In the genomic region with DNA sequence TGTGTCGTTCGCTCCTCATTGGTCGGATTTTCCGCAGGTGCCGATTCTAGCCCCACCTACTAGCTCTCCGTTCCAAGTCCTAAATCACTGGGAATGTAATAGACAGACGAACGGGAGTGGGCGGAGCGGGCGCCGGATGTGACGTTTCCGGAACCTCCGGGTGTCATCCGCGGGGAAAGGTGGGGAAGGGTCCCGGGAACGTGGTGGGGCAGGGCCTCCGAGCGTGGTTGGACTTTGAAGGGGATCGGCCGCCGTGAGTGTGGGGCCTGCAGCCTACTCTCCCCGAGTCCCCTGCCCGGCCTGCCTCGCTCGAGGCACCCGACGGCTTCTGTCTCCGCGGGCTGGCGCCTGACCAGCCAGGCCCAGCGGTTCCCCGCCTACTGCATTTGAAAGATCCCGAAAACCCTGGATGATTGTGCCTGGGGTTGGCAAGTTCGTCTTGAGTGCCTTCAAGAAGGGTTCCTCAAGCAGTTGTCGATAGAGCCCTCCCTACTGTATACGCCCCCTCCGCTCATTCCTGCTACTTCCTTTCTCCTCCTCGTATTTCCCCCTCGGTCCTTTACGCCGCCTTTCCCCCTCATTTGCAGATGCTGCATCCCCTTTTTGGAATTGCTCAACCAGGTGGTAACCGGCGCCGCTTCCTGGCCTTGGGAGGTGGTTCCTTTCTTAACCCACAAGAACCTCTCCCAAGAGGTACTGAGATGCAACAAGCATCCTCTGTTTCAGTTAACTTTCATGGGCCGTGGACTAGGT, we compare ENCODE assay signal across 8 cellular contexts. TPM values are rescaled to one million over a fixed set of nuclear protein-coding genes. Genes with fewer than 3 reads are reported as not detected.
DNase-seq lines count a peak whose midpoint lies in the region; ATAC-seq and TF ChIP-seq lines count a peak whose summit lies in the region.

A gene (plus strand): TSS at position 144 of the 753 bp plus-strand sequence. CDS start 1,896 bp downstream, outside the sequence.

- no peak within 1 kb of the TSS for H2BK12ac ChIP-seq in H9 (ENCODE audit: insufficient read length, low read depth, low read length)

- 0 out of 2 replicates have a peak within 1 kb of the TSS, but pooled peaks have one; percentile 19 for H2BK15ac ChIP-seq in H9 (ENCODE audit: low read depth, low read length)

- no peaks in the 10 kb centered on the region for H3K4me1 ChIP-seq in H9 (ENCODE audit: insufficient read depth, low read length)

- H3T11ph ChIP-seq in H9 (ENCODE audit: low read length), result no peak within 1 kb of the TSS

- peak within 1 kb of the TSS; percentile 94 for H3K9ac ChIP-seq in H9 (ENCODE audit: extremely low read depth, insufficient read length, low read length)

- WGBS in H9 (ENCODE audit: extremely low coverage, insufficient read length, low lambda C conversion rate), result no CpG with 5 or more reads among the region's 48 CpGs

- H4K5ac ChIP-seq in H9 (ENCODE audit: insufficient read length, low read depth, low read length), result peak within 1 kb of the TSS; percentile 94

- no peak within 1 kb of the TSS for H3K23ac ChIP-seq in H9 (ENCODE audit: insufficient read length, low read depth, low read length)

- DNase-seq in ELR (ENCODE audit: low read depth) (peak; percentile 98), H9 (peak; percentile 96), MG63 (peak; percentile 94), SHP77 treated with DMSO at 0.1 percent for 48 hours (lab: John Stamatoyannopoulos, UW) (peak; percentile 79), fibroblast of pulmonary artery (ENCODE audit: low read depth) (peak; percentile 97)
- peak; percentile 95 for DNase-seq in activated effector memory CD4-positive, alpha-beta T cell treated with anti-CD3 and anti-CD28 coated beads, Interleukin-2, amount 50 U/mL, for 16 hours
- DNase-seq in natural killer cell treated with Interleukin-12 subunit alpha and Interleukin-12 subunit beta and Interleukin-15 and Interleukin-18, amount 100 ng/mL, for 72 hours (ENCODE audit: low spot score), result peak; percentile 93
- peak; percentile 92 for DNase-seq in stimulated activated naive CD8-positive, alpha-beta T cell treated with anti-CD3 and anti-CD28 coated beads, Interleukin-15, Interleukin-2, amounts not matched to agents 100 U/mL and 50 U/mL, for 24 hours

- H3K4me1 Mint-ChIP-seq in H9, result peaks cover 15 to 26% of the 10 kb centered on the region in 2 experiments
- H3K4me1 Mint-ChIP-seq in natural killer cell treated with Interleukin-12 subunit alpha and Interleukin-12 subunit beta and Interleukin-15 and Interleukin-18, amount 100 ng/mL, for 72 hours (ENCODE audit: low read depth in 2 of 2), result peaks cover 64 to 66% of the 10 kb centered on the region in 2 donors

- peaks cover 3% of the 10 kb centered on the region for H3K79me1 ChIP-seq in H9 (ENCODE audit: insufficient read depth, low read depth, low read length, poor library complexity, severe bottlenecking)

- H3K9me3 ChIP-seq in H9 (ENCODE audit: control insufficient read depth, low read depth, low read length) (no peaks in the 10 kb centered on the region), MG63 (no peaks in the 10 kb centered on the region)

- H3K4me2 ChIP-seq in H9 (ENCODE audit: insufficient read depth, insufficient read length, low read length), result peak within 1 kb of the TSS; percentile 99

- H2AK5ac ChIP-seq in H9 (ENCODE audit: insufficient read length, low read length), result no peak within 1 kb of the TSS

- H3K56ac ChIP-seq in H9 (ENCODE audit: insufficient read length, low read depth, low read length), result no peak within 1 kb of the TSS

- H3K27me3 ChIP-seq in H9 (ENCODE audit: insufficient read depth, low read length) (no peaks in the 10 kb centered on the region), MG63 (no peaks in the 10 kb centered on the region)

- peak within 1 kb of the TSS; percentile 85 for H3K27ac ChIP-seq in H9 (ENCODE audit: insufficient read length, low read depth, low read length)

- no peak for TF ChIP-seq CTCF in H9 (conservative IDR thresholded peaks at IDR 0.05)
- no peak for TF ChIP-seq CTCF in fibroblast of pulmonary artery (IDR thresholded peaks at IDR 0.05; ENCODE audit: low read length, missing control alignments)

- H3K79me2 ChIP-seq in H9 (ENCODE audit: insufficient read depth, low read length), result peaks cover 5% of the 10 kb centered on the region; the same call in 1 of the 2 replicates

- H3K4ac ChIP-seq in H9 (ENCODE audit: low read depth, low read length), result no peak within 1 kb of the TSS

- peaks cover 17% of the 10 kb centered on the region for H3K36me3 ChIP-seq in MG63

- peaks cover 6% of the 10 kb centered on the region for H3K23me2 ChIP-seq in H9 (ENCODE audit: insufficient read length, low read depth, low read length, poor library complexity, severe bottlenecking)

- H3K27me3 Mint-ChIP-seq in H9 (ENCODE audit: low read depth), result peaks cover 24% of the 10 kb centered on the region
- H3K27me3 Mint-ChIP-seq in natural killer cell treated with Interleukin-12 subunit alpha and Interleukin-12 subunit beta and Interleukin-15 and Interleukin-18, amount 100 ng/mL, for 72 hours, result no peaks in the 10 kb centered on the region

- ATAC-seq in natural killer cell treated with Interleukin-12 subunit alpha and Interleukin-12 subunit beta and Interleukin-15 and Interleukin-18, amount 100 ng/mL, for 72 hours, result peak; percentile 79 to 84
- ATAC-seq in stimulated activated naive CD8-positive, alpha-beta T cell treated with anti-CD3 and anti-CD28 coated beads, Interleukin-15, Interleukin-2, amounts not matched to agents 100 U/mL and 50 U/mL, for 24 hours, result peak; percentile 81

- H3K4me3 ChIP-seq in MG63 (peak within 1 kb of the TSS; percentile 87), fibroblast of pulmonary artery (replicated peaks; ENCODE audit: low read depth, low read length) (peak within 1 kb of the TSS; percentile 89)

- H3K18ac ChIP-seq in H9 (ENCODE audit: insufficient read length, low read depth, low read length), result peak within 1 kb of the TSS; percentile 68

- H2AFZ ChIP-seq in H9 (ENCODE audit: low read length), result peak within 1 kb of the TSS; percentile 100

- no peak within 1 kb of the TSS for H4K91ac ChIP-seq in H9 (ENCODE audit: insufficient read length, low read depth, low read length)

- H3K14ac ChIP-seq in H9 (ENCODE audit: insufficient read depth, low read length), result peak within 1 kb of the TSS; percentile 98

- H3K27ac Mint-ChIP-seq in H9, result peak within 1 kb of the TSS; percentile 52 to 94 (median 75)
- peak within 1 kb of the TSS; percentile 96 to 98 for H3K27ac Mint-ChIP-seq in natural killer cell treated with Interleukin-12 subunit alpha and Interleukin-12 subunit beta and Interleukin-15 and Interleukin-18, amount 100 ng/mL, for 72 hours

- peak within 1 kb of the TSS; percentile 2 for H2BK5ac ChIP-seq in H9 (ENCODE audit: insufficient read length, low read length)

- H4K20me1 ChIP-seq in H9 (ENCODE audit: control insufficient read depth, insufficient read depth, insufficient read length), result no peaks in the 10 kb centered on the region

- peaks cover 19 to 30% (median 20%) of the 10 kb centered on the region in 3 experiments for H3K36me3 Mint-ChIP-seq in H9 (ENCODE audit: insufficient read depth in 1 of 3, low read depth in 3 of 3)
- H3K36me3 Mint-ChIP-seq in natural killer cell treated with Interleukin-12 subunit alpha and Interleukin-12 subunit beta and Interleukin-15 and Interleukin-18, amount 100 ng/mL, for 72 hours, result peaks cover 7% of the 10 kb centered on the region

- peaks cover 0 to 2% of the 10 kb centered on the region in 2 experiments; a peak in 1 of 5 replicates for H3K9me3 Mint-ChIP-seq in H9
- H3K9me3 Mint-ChIP-seq in natural killer cell treated with Interleukin-12 subunit alpha and Interleukin-12 subunit beta and Interleukin-15 and Interleukin-18, amount 100 ng/mL, for 72 hours, result peaks cover 4% of the 10 kb centered on the region

- H2BK120ac ChIP-seq in H9 (ENCODE audit: low read depth, low read length, poor library complexity, severe bottlenecking), result peak within 1 kb of the TSS; percentile 53

- peak within 1 kb of the TSS; percentile 24 for H4K8ac ChIP-seq in H9 (replicated peaks; ENCODE audit: insufficient read length, low read depth, low read length)

- H3K4me3 Mint-ChIP-seq in H9, result peak within 1 kb of the TSS; percentile 87 to 88
- H3K4me3 Mint-ChIP-seq in natural killer cell treated with Interleukin-12 subunit alpha and Interleukin-12 subunit beta and Interleukin-15 and Interleukin-18, amount 100 ng/mL, for 72 hours, result peak within 1 kb of the TSS; percentile 93

- no peak within 1 kb of the TSS for H2BK20ac ChIP-seq in H9 (ENCODE audit: low read depth, low read length, poor library complexity, severe bottlenecking)

RNA-seq across cellular contexts. Expression of the gene that starts here (rescaled TPM):
- 45.2 and 45.5 TPM in 2 replicates for total RNA-seq in H9 (2021)
- 36.0 and 43.1 TPM in 2 replicates for total RNA-seq in MG63 (2014; rRNA removed; shearing (Covaris generic); ENCODE audit: low replicate concordance)
- 10 to 100 TPM; 27.5 to 40.6 TPM for total RNA-seq in natural killer cell treated with Interleukin-12 subunit alpha and Interleukin-12 subunit beta and Interleukin-15 and Interleukin-18, amount 100 ng/mL, for 72 hours

Comparison
In these comparisons a context has a peak if more than half of its experiments do, and no peak if none do; other contexts are left out.
1. Peak in every context shown above with its lines: DNase-seq, ATAC-seq, H3K4me3 ChIP-seq and H3K27ac ChIP-seq.